ENCODE assay signal across 8 cellular contexts in genomic region chr10:6086375-6087233, GRCh38. TPM values are rescaled to one million over a fixed set of nuclear protein-coding genes. Genes with fewer than 3 reads are reported as not detected.
A peak's percentile ranks its signal among the peaks of the same experiment; 100 is the strongest.
DNase-seq lines count a peak whose midpoint lies in the region; ATAC-seq and TF ChIP-seq lines count a peak whose summit lies in the region.

No MANE protein-coding gene starts in this region.

- H3K4me1 Mint-ChIP-seq in T-helper 2 cell treated with Interferon-gamma antibody and Interleukin-4, amounts not matched to agents 5 μg/mL and 100 μg/mL, for 36 hours (ENCODE audit: low read depth) = peaks cover 73% of the 10 kb centered on the region

- peaks cover 12% of the 10 kb centered on the region for H3K9me3 Mint-ChIP-seq in T-helper 2 cell treated with Interferon-gamma antibody and Interleukin-4, amounts not matched to agents 5 μg/mL and 100 μg/mL, for 36 hours

- peak overlapping the region; percentile 80 for H3K4me3 Mint-ChIP-seq in T-helper 2 cell treated with Interferon-gamma antibody and Interleukin-4, amounts not matched to agents 5 μg/mL and 100 μg/mL, for 36 hours

- H3K36me3 Mint-ChIP-seq in T-helper 2 cell treated with Interferon-gamma antibody and Interleukin-4, amounts not matched to agents 5 μg/mL and 100 μg/mL, for 36 hours (ENCODE audit: low read depth) = peaks cover 23% of the 10 kb centered on the region

- ATAC-seq in HG03039 (IDR thresholded peaks at IDR 0.05; ENCODE audit: unreplicated experiment) = no peak

- H3K4me1 ChIP-seq in HEK293 (ENCODE audit: control insufficient read depth, insufficient read depth, low read length) = peaks cover 5% of the 10 kb centered on the region; the same call in 1 of the 2 replicates
- H3K4me1 ChIP-seq in ascending aorta = peaks cover 4 to 25% of the 10 kb centered on the region in 2 donors

- DNase-seq in EL = peak; percentile 81
- peak; percentile 74 for DNase-seq in NCI-H1436 (lab: John Stamatoyannopoulos, UW)
- DNase-seq in T-helper 2 cell treated with Interferon-gamma antibody and Interleukin-4, amounts not matched to agents 5 μg/mL and 100 μg/mL, for 36 hours (ENCODE audit: low spot score) = peak; percentile 86
- DNase-seq in ascending aorta (ENCODE audit: low spot score in 2 of 2) = peak; percentile 60 to 92
- DNase-seq in hepatic stellate cell (ENCODE audit: low spot score) = peak; percentile 76
- DNase-seq in retinal pigment epithelial cell (ENCODE audit: low read depth) = peak; percentile 38

- H3K27me3 ChIP-seq in ascending aorta = no peaks in the 10 kb centered on the region

- H3K36me3 ChIP-seq in HEK293 (ENCODE audit: control insufficient read depth in 2 of 2, insufficient read depth in 1 of 2, low read length in 2 of 2) = no peaks in the 10 kb centered on the region; a peak in 1 of 3 replicates
- no peaks in the 10 kb centered on the region for H3K36me3 ChIP-seq in ascending aorta

- POLR2A ChIA-PET in HEK293 (lab: Yijun Ruan, JAX) = interaction anchor here (0.5 kb wide), 1 partner anchor 79 kb away, joined by 3 read pairs; no protein-coding TSS in a partner anchor

- TF ChIP-seq CTCF in HEK293 (tag by site-specific recombination; IDR thresholded peaks at IDR 0.05) (peak; percentile 70; the same call in 1 of the 2 replicates), ascending aorta (IDR thresholded peaks at IDR 0.05) (peak; percentile 51 to 80 (median 75)), retinal pigment epithelial cell (conservative IDR thresholded peaks at IDR 0.05; ENCODE audit: low read depth, low read length) (peak; percentile 89)

- H3K27ac ChIP-seq in HEK293 (ENCODE audit: extremely low read depth, low read depth, low read length) = no peak overlapping the region
- no peak overlapping the region for H3K27ac ChIP-seq in ascending aorta

- no peaks in the 10 kb centered on the region for H3K27me3 Mint-ChIP-seq in T-helper 2 cell treated with Interferon-gamma antibody and Interleukin-4, amounts not matched to agents 5 μg/mL and 100 μg/mL, for 36 hours (ENCODE audit: low read depth)

- intact Hi-C loops in ascending aorta (cut with DNase I) = no loop called here

- CTCF ChIA-PET in HEK293 (lab: Yijun Ruan, JAX) = interaction anchor here (0.5 to 2.9 kb wide), 42 partner anchors 8 to 624 kb away, joined by 3 to 30 read pairs (median 3); partner anchors contain the start of gene PFKFB3

- H3K4me3 ChIP-seq in HEK293 (ENCODE audit: low read depth, low read length) = no peak overlapping the region
- H3K4me3 ChIP-seq in ascending aorta = peak overlapping the region in 1 of 2 donors; percentile 34
- no peak overlapping the region for H3K4me3 ChIP-seq in retinal pigment epithelial cell (ENCODE audit: low read length)

- H3K9me3 ChIP-seq in HEK293 (ENCODE audit: control insufficient read depth, insufficient read depth, low read depth, low read length) (no peaks in the 10 kb centered on the region), ascending aorta (no peaks in the 10 kb centered on the region)

- peak overlapping the region; percentile 88 for H3K27ac Mint-ChIP-seq in T-helper 2 cell treated with Interferon-gamma antibody and Interleukin-4, amounts not matched to agents 5 μg/mL and 100 μg/mL, for 36 hours

TF ChIP-seq in HEK293, 187 proteins besides CTCF, POLR2A, EP300 and RAD21 (continues in another document):
- TF ChIP-seq YY1 (tag by site-specific recombination; IDR thresholded peaks at IDR 0.05) = no peak
- 0 out of 2 replicates have a peak, but pooled peaks have one; percentile 22 for TF ChIP-seq ZNF692 (tag by site-specific recombination; IDR thresholded peaks at IDR 0.05)
- TF ChIP-seq ZXDB (tag by site-specific recombination; IDR thresholded peaks at IDR 0.05) = 0 out of 2 replicates have a peak, but pooled peaks have one; percentile 21
- no peak for TF ChIP-seq ZNF792 (tag by site-specific recombination; IDR thresholded peaks at IDR 0.05)
- TF ChIP-seq GLIS1 (tag by site-specific recombination; IDR thresholded peaks at IDR 0.05) = peak; percentile 33; the same call in 1 of the 2 replicates
- TF ChIP-seq ZNF10 (tag by site-specific recombination; IDR thresholded peaks at IDR 0.05) = no peak
- TF ChIP-seq OVOL3 (tag by site-specific recombination; IDR thresholded peaks at IDR 0.05) = no peak
- TF ChIP-seq, protein P1, sequence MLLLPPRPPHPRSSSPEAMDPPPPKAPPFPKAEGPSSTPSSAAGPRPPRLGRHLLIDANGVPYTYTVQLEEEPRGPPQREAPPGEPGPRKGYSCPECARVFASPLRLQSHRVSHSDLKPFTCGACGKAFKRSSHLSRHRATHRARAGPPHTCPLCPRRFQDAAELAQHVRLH (tag by site-specific recombination; IDR thresholded peaks at IDR 0.05) = no peak
- peak; percentile 58; the same call in 1 of the 2 replicates for TF ChIP-seq TRIM28 (IDR thresholded peaks at IDR 0.05; ENCODE audit: borderline replicate concordance, low read length)
- no peak for TF ChIP-seq ZFHX2 (tag by site-specific recombination; conservative IDR thresholded peaks at IDR 0.05)
- TF ChIP-seq ZIC2 (tag by site-specific recombination; IDR thresholded peaks at IDR 0.05) = peak; percentile 80
- TF ChIP-seq, protein P2, sequence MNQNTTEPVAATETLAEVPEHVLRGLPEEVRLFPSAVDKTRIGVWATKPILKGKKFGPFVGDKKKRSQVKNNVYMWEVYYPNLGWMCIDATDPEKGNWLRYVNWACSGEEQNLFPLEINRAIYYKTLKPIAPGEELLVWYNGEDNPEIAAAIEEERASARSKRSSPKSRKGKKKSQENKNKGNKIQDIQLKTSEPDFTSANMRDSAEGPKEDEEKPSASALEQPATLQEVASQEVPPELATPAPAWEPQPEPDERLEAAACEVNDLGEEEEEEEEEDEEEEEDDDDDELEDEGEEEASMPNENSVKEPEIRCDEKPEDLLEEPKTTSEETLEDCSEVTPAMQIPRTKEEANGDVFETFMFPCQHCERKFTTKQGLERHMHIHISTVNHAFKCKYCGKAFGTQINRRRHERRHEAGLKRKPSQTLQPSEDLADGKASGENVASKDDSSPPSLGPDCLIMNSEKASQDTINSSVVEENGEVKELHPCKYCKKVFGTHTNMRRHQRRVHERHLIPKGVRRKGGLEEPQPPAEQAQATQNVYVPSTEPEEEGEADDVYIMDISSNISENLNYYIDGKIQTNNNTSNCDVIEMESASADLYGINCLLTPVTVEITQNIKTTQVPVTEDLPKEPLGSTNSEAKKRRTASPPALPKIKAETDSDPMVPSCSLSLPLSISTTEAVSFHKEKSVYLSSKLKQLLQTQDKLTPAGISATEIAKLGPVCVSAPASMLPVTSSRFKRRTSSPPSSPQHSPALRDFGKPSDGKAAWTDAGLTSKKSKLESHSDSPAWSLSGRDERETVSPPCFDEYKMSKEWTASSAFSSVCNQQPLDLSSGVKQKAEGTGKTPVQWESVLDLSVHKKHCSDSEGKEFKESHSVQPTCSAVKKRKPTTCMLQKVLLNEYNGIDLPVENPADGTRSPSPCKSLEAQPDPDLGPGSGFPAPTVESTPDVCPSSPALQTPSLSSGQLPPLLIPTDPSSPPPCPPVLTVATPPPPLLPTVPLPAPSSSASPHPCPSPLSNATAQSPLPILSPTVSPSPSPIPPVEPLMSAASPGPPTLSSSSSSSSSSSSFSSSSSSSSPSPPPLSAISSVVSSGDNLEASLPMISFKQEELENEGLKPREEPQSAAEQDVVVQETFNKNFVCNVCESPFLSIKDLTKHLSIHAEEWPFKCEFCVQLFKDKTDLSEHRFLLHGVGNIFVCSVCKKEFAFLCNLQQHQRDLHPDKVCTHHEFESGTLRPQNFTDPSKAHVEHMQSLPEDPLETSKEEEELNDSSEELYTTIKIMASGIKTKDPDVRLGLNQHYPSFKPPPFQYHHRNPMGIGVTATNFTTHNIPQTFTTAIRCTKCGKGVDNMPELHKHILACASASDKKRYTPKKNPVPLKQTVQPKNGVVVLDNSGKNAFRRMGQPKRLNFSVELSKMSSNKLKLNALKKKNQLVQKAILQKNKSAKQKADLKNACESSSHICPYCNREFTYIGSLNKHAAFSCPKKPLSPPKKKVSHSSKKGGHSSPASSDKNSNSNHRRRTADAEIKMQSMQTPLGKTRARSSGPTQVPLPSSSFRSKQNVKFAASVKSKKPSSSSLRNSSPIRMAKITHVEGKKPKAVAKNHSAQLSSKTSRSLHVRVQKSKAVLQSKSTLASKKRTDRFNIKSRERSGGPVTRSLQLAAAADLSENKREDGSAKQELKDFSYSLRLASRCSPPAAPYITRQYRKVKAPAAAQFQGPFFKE (tag by site-specific recombination; IDR thresholded peaks at IDR 0.05; ENCODE audit: borderline replicate concordance) = no peak
- TF ChIP-seq ZNF654 (tag by site-specific recombination; IDR thresholded peaks at IDR 0.05; ENCODE audit: low read depth) = peak; percentile 47
- no peak for TF ChIP-seq PRDM6 (tag by site-specific recombination; IDR thresholded peaks at IDR 0.05)

RNA-seq across cellular contexts. Expression of gene RBM17, which starts 2.2 kb away (rescaled TPM):
- 22.7 TPM for total RNA-seq in ascending aorta

RNA-seq across cellular contexts. Expression of gene IL2RA, which starts 24.4 kb away (rescaled TPM):
- total RNA-seq in ascending aorta = not detected
